In genomic region chr7:43904533-43905208, GRCh38 we compare ENCODE assay signal across 10 cellular contexts. TPM values are rescaled to one million over a fixed set of nuclear protein-coding genes. Genes with fewer than 3 reads are reported as not detected.
DNase-seq lines count a peak whose midpoint lies in the region; ATAC-seq and TF ChIP-seq lines count a peak whose summit lies in the region.
"Had no signal": no experiment of that assay in that cellular context is flagged by ENCODE, and none has a peak within 500 bp of the region (broad histone marks: within the 10 kb centered on the region; RNA-seq: fewer than 3 reads in every experiment).

No MANE protein-coding gene starts in this region.

- DNase-seq in activated CD4-positive, alpha-beta T cell treated with anti-CD3 and anti-CD28 coated beads, Interleukin-2, amount 10 ng/mL, durations not matched to agents 24 days and 14 days = no peak
- DNase-seq in activated CD4-positive, alpha-beta T cell treated with anti-CD3 and anti-CD28 coated beads for 4 hours = no peak
- DNase-seq in immature natural killer cell (no peak), suprapubic skin (ENCODE audit: low spot score in 2 of 2) (no peak), G401 (ENCODE audit: low spot score) (no peak), NOMO-1 treated with dmso at 0.1 percent for 144 hours (lab: John Stamatoyannopoulos, UW; ENCODE audit: unreplicated experiment) (no peak)
- DNase-seq in stimulated activated CD4-positive, alpha-beta T cell treated with anti-CD3 and anti-CD28 coated beads, Interleukin-4, amount 100 ng/mL, for 4 hours = no peak
- DNase-seq: NCI-H1930 had no signal

- in situ Hi-C loops in G401 (cut with HindIII; ENCODE audit: low sequenced_read_pairs) = no loop called here

- peak overlapping the region; percentile 39 for H3K27ac Mint-ChIP-seq in activated CD4-positive, alpha-beta T cell treated with anti-CD3 and anti-CD28 coated beads, Interleukin-2, amount 10 ng/mL, durations not matched to agents 24 days and 14 days
- H3K27ac Mint-ChIP-seq in activated T-helper 17 cell treated with anti-CD3 and anti-CD28 coated beads, Interleukin-2, amount 50 U/mL, for 72 hours = no peak overlapping the region
- H3K27ac Mint-ChIP-seq in immature natural killer cell = peak overlapping the region in 1 of 6 donors; percentile 96

- H3K36me3 ChIP-seq in suprapubic skin = no peaks in the 10 kb centered on the region
- H3K36me3 ChIP-seq: thyroid gland had no signal

- no peaks in the 10 kb centered on the region for H3K27me3 Mint-ChIP-seq in activated CD4-positive, alpha-beta T cell treated with anti-CD3 and anti-CD28 coated beads, Interleukin-2, amount 10 ng/mL, durations not matched to agents 24 days and 14 days
- no peaks in the 10 kb centered on the region for H3K27me3 Mint-ChIP-seq in activated T-helper 17 cell treated with anti-CD3 and anti-CD28 coated beads, Interleukin-2, amount 50 U/mL, for 72 hours
- H3K27me3 Mint-ChIP-seq in immature natural killer cell (ENCODE audit: low read depth in 3 of 3) = peaks cover 0 to 2% (median 0%) of the 10 kb centered on the region in 3 donors

- H3K4me3 ChIP-seq in suprapubic skin = peak overlapping the region; percentile 82

- H3K9me3 Mint-ChIP-seq in activated CD4-positive, alpha-beta T cell treated with anti-CD3 and anti-CD28 coated beads, Interleukin-2, amount 10 ng/mL, durations not matched to agents 24 days and 14 days = no peaks in the 10 kb centered on the region
- H3K9me3 Mint-ChIP-seq in activated T-helper 17 cell treated with anti-CD3 and anti-CD28 coated beads, Interleukin-2, amount 50 U/mL, for 72 hours = no peaks in the 10 kb centered on the region
- no peaks in the 10 kb centered on the region for H3K9me3 Mint-ChIP-seq in immature natural killer cell

- WGBS in suprapubic skin = 93% methylated on average over 5 of the region's 5 CpGs

- no peak overlapping the region for H3K27ac ChIP-seq in suprapubic skin

- H3K27me3 ChIP-seq in suprapubic skin = no peaks in the 10 kb centered on the region
- H3K27me3 ChIP-seq: thyroid gland had no signal

- TF ChIP-seq EP300 in suprapubic skin (IDR thresholded peaks at IDR 0.05) = no peak

- H3K9me3 ChIP-seq in suprapubic skin = no peaks in the 10 kb centered on the region
- H3K9me3 ChIP-seq: thyroid gland had no signal

- peaks cover 28% of the 10 kb centered on the region for H3K4me1 ChIP-seq in suprapubic skin

- no peak for TF ChIP-seq POLR2A in suprapubic skin (IDR thresholded peaks at IDR 0.05)

- H3K36me3 Mint-ChIP-seq in activated CD4-positive, alpha-beta T cell treated with anti-CD3 and anti-CD28 coated beads, Interleukin-2, amount 10 ng/mL, durations not matched to agents 24 days and 14 days (ENCODE audit: low read depth) = peaks cover 10% of the 10 kb centered on the region
- H3K36me3 Mint-ChIP-seq in activated T-helper 17 cell treated with anti-CD3 and anti-CD28 coated beads, Interleukin-2, amount 50 U/mL, for 72 hours (ENCODE audit: low read depth) = no peaks in the 10 kb centered on the region
- H3K36me3 Mint-ChIP-seq in immature natural killer cell = no peaks in the 10 kb centered on the region

- H3K4me1 Mint-ChIP-seq in activated CD4-positive, alpha-beta T cell treated with anti-CD3 and anti-CD28 coated beads, Interleukin-2, amount 10 ng/mL, durations not matched to agents 24 days and 14 days = peaks cover 29% of the 10 kb centered on the region
- peaks cover 20% of the 10 kb centered on the region for H3K4me1 Mint-ChIP-seq in activated T-helper 17 cell treated with anti-CD3 and anti-CD28 coated beads, Interleukin-2, amount 50 U/mL, for 72 hours
- peaks cover 23 to 33% of the 10 kb centered on the region in 2 donors for H3K4me1 Mint-ChIP-seq in immature natural killer cell

- intact Hi-C loops in activated CD4-positive, alpha-beta T cell treated with anti-CD3 and anti-CD28 coated beads, Interleukin-2, amount 10 ng/mL, durations not matched to agents 24 days and 14 days (cut with micrococcal nuclease) = no loop called here

- H3K4me3 Mint-ChIP-seq in activated CD4-positive, alpha-beta T cell treated with anti-CD3 and anti-CD28 coated beads, Interleukin-2, amount 10 ng/mL, durations not matched to agents 24 days and 14 days = peak overlapping the region; percentile 92
- H3K4me3 Mint-ChIP-seq in activated T-helper 17 cell treated with anti-CD3 and anti-CD28 coated beads, Interleukin-2, amount 50 U/mL, for 72 hours = peak overlapping the region; percentile 81
- H3K4me3 Mint-ChIP-seq in immature natural killer cell = peak overlapping the region in 4 of 5 donors; percentile 5 to 96 (median 95)

- no peak for TF ChIP-seq CTCF in suprapubic skin (IDR thresholded peaks at IDR 0.05)

- peak; percentile 73 for ATAC-seq in activated T-helper 17 cell treated with anti-CD3 and anti-CD28 coated beads, Interleukin-2, amount 50 U/mL, for 72 hours (replicated peaks)

RNA-seq across cellular contexts. Expression of gene URGCP, which starts 1.7 kb away (rescaled TPM):
- 33.2 and 33.4 TPM in 2 replicates for total RNA-seq in activated CD4-positive, alpha-beta T cell treated with anti-CD3 and anti-CD28 coated beads, Interleukin-2, amount 10 ng/mL, durations not matched to agents 24 days and 14 days
- 10 to 100 TPM; 19.0 to 27.5 TPM for total RNA-seq in activated T-helper 17 cell treated with anti-CD3 and anti-CD28 coated beads, Interleukin-2, amount 50 U/mL, for 72 hours
- 10 to 100 TPM in 2 of 3 donors, 1 to 10 TPM in 1; 9.4 to 18.9 (median 10.9) TPM for polyA plus RNA-seq in immature natural killer cell
- 10 to 100 TPM; 36.3 to 60.3 (median 39.6) TPM for total RNA-seq in suprapubic skin
- total RNA-seq in G401 (2014; rRNA removed; shearing (Covaris generic)) = 30.9 and 39.4 TPM in 2 replicates

RNA-seq across cellular contexts. Expression of gene UBE2D4, which starts 21.6 kb away (rescaled TPM):
- total RNA-seq in activated CD4-positive, alpha-beta T cell treated with anti-CD3 and anti-CD28 coated beads, Interleukin-2, amount 10 ng/mL, durations not matched to agents 24 days and 14 days = 16.0 and 17.2 TPM in 2 replicates
- total RNA-seq in activated T-helper 17 cell treated with anti-CD3 and anti-CD28 coated beads, Interleukin-2, amount 50 U/mL, for 72 hours = 1 to 10 TPM; 3.0 to 8.3 TPM
- 10 to 100 TPM in 2 of 3 donors, 1 to 10 TPM in 1; 6.2 to 11.5 (median 10.6) TPM for polyA plus RNA-seq in immature natural killer cell
- 10 to 100 TPM; 13.6 to 29.1 (median 17.2) TPM for total RNA-seq in suprapubic skin
- 7.0 and 14.7 TPM in 2 replicates for total RNA-seq in G401 (2014; rRNA removed; shearing (Covaris generic))

RNA-seq across cellular contexts. Expression of gene MRPS24, which starts 35.4 kb away (rescaled TPM):
- 119 and 123 TPM in 2 replicates for total RNA-seq in activated CD4-positive, alpha-beta T cell treated with anti-CD3 and anti-CD28 coated beads, Interleukin-2, amount 10 ng/mL, durations not matched to agents 24 days and 14 days
- 100 to 1,000 TPM in 1 of 2 donors, 10 to 100 TPM in 1; 68.0 to 113 TPM for total RNA-seq in activated T-helper 17 cell treated with anti-CD3 and anti-CD28 coated beads, Interleukin-2, amount 50 U/mL, for 72 hours
- 100 to 1,000 TPM; 101 to 123 (median 114) TPM for polyA plus RNA-seq in immature natural killer cell
- total RNA-seq in suprapubic skin = 100 to 1,000 TPM in 2 of 4 donors, 10 to 100 TPM in 2; 65.1 to 111 (median 95.6) TPM
- total RNA-seq in G401 (2014; rRNA removed; shearing (Covaris generic)) = 143 and 192 TPM in 2 replicates
